26 cellular contexts compared by ENCODE assay signal in the genomic region with DNA sequence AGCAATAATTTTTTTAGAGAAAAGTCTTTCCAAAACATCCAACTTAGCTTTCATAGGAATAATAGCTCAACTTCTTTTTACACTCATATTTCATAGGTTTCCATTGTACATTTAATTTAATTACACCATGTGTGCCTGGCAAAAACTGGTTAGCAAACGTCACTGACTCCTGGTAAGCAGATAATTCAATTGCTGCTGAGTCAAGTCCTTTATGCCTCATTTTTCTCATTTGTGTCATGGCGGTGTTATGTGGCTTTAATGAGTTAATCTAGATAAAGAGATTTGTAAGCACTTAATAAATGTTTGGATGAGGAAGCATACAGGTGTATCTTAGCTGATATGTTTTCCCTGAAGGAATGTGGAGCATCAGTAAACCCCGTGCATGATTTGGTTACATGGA.
"Had no signal": no experiment of that assay in that cellular context is flagged by ENCODE, and none has a peak within 500 bp of the region (broad histone marks: within the 10 kb centered on the region; RNA-seq: fewer than 3 reads in every experiment).

No MANE protein-coding gene starts in this region.

- H3K4me3 ChIP-seq: lower lobe of right lung, right lobe of liver, skin epidermis, suprapubic skin, tibial nerve had no signal

- H3K36me3 ChIP-seq: lower lobe of right lung, right lobe of liver, suprapubic skin, tibial nerve had no signal

- ATAC-seq: activated CD4-positive, CD25-positive, alpha-beta regulatory T cell treated with anti-CD3 and anti-CD28 coated beads, Interleukin-2, amount 50 U/mL, for 24 hours; activated CD8-positive, alpha-beta memory T cell treated with anti-CD3 and anti-CD28 coated beads, Interleukin-2, amount 10 ng/mL, durations not matched to agents 7 days and 5 days; activated CD8-positive, alpha-beta T cell treated with anti-CD3 and anti-CD28 coated beads for 36 hours; left lobe of liver; lower lobe of right lung; right lobe of liver; stimulated activated effector memory CD8-positive, alpha-beta T cell treated with anti-CD3 and anti-CD28 coated beads, Interleukin-12 subunit alpha, Interleukin-12 subunit beta, amount 100 ng/mL, for 72 hours; stimulated activated naive CD8-positive, alpha-beta T cell treated with anti-CD3 and anti-CD28 coated beads, Interleukin-15, amount 100 ng/mL, for 72 hours had no signal

- DNase-seq: activated CD4-positive, alpha-beta T cell treated with anti-CD3 and anti-CD28 coated beads, Interleukin-2, amount 10 ng/mL, durations not matched to agents 7 days and 5 days; activated CD8-positive, alpha-beta memory T cell treated with anti-CD3 and anti-CD28 coated beads, Interleukin-2, amount 10 ng/mL, durations not matched to agents 7 days and 5 days; activated CD8-positive, alpha-beta T cell treated with anti-CD3 and anti-CD28 coated beads for 36 hours; activated effector memory CD4-positive, alpha-beta T cell treated with anti-CD3 and anti-CD28 coated beads, Interleukin-2, amount 50 U/mL, for 16 hours; activated naive CD4-positive, alpha-beta T cell treated with anti-CD3 and anti-CD28 coated beads, Interleukin-2, amount 10 ng/mL, durations not matched to agents 7 days and 5 days; activated T-cell treated with anti-CD3 and anti-CD28 coated beads for 4 hours; amygdala; cerebellar nuclear complex; erythroblast; foreskin fibroblast; kidney; lower lobe of right lung; mesendoderm; naive B cell; posterior cingulate gyrus; right lobe of liver; stimulated activated CD4-positive, alpha-beta T cell treated with anti-CD3 and anti-CD28 coated beads, Interleukin-2, amount 100 ng/mL, for 24 hours; stimulated activated naive CD8-positive, alpha-beta T cell treated with anti-CD3 and anti-CD28 coated beads, Interleukin-15, amount 100 ng/mL, for 72 hours had no signal

- H3K9me3 ChIP-seq: lower lobe of right lung, right lobe of liver, suprapubic skin, tibial nerve had no signal

- H3K27ac ChIP-seq: lower lobe of right lung, right lobe of liver, skin epidermis, suprapubic skin, tibial nerve, VCaP had no signal

- H3K27me3 ChIP-seq: right lobe of liver, suprapubic skin, tibial nerve had no signal

- H3K4me1 ChIP-seq: right lobe of liver, suprapubic skin, tibial nerve had no signal

- FAIRE-seq: endometrium, kidney had no signal
